ENCODE assay signal across 9 cellular contexts in genomic region chr16:85227262-85227923, GRCh38.
A peak's percentile ranks its signal among the peaks of the same experiment; 100 is the strongest.
DNase-seq lines count a peak whose midpoint lies in the region; ATAC-seq and TF ChIP-seq lines count a peak whose summit lies in the region.
"Had no signal": no experiment of that assay in that cellular context is flagged by ENCODE, and none has a peak within 500 bp of the region (broad histone marks: within the 10 kb centered on the region; RNA-seq: fewer than 3 reads in every experiment).

No MANE protein-coding gene starts in this region.

- TF ChIP-seq CTCF in NB4 (IDR thresholded peaks at IDR 0.05; ENCODE audit: low read depth, low read length), result no peak

- intact Hi-C loops in activated T-helper 2 cell treated with anti-CD3 and anti-CD28 coated beads, Interferon-gamma antibody, Interleukin-2, Interleukin-4, amounts not matched to agents 10 μg/mL and 5 μg/mL and 100 μg/mL, durations not matched to agents 14 hours and 24 hours and 36 hours (cut with micrococcal nuclease), result no loop called here

- H3K4me3 Mint-ChIP-seq in activated T-helper 2 cell treated with anti-CD3 and anti-CD28 coated beads, Interferon-gamma antibody, Interleukin-2, Interleukin-4, amounts not matched to agents 10 μg/mL and 5 μg/mL and 100 μg/mL, durations not matched to agents 14 hours and 24 hours and 36 hours (ENCODE audit: low read depth), result no peak overlapping the region

- no peak overlapping the region for H3K4me3 ChIP-seq in NB4 (ENCODE audit: low read depth, low read length)

- H3K27me3 Mint-ChIP-seq in activated T-helper 2 cell treated with anti-CD3 and anti-CD28 coated beads, Interferon-gamma antibody, Interleukin-2, Interleukin-4, amounts not matched to agents 10 μg/mL and 5 μg/mL and 100 μg/mL, durations not matched to agents 14 hours and 24 hours and 36 hours (ENCODE audit: low read depth), result no peaks in the 10 kb centered on the region

- CTCF ChIA-PET in HEK293T (lab: Yijun Ruan, JAX), result interaction anchor here (1.0 to 1.9 kb wide), 2 partner anchors 55 to 113 kb away, joined by 3 to 5 read pairs; no protein-coding TSS in a partner anchor

- H3K36me3 Mint-ChIP-seq in activated T-helper 2 cell treated with anti-CD3 and anti-CD28 coated beads, Interferon-gamma antibody, Interleukin-2, Interleukin-4, amounts not matched to agents 10 μg/mL and 5 μg/mL and 100 μg/mL, durations not matched to agents 14 hours and 24 hours and 36 hours (ENCODE audit: low read depth), result no peaks in the 10 kb centered on the region

- H3K4me1 Mint-ChIP-seq in activated T-helper 2 cell treated with anti-CD3 and anti-CD28 coated beads, Interferon-gamma antibody, Interleukin-2, Interleukin-4, amounts not matched to agents 10 μg/mL and 5 μg/mL and 100 μg/mL, durations not matched to agents 14 hours and 24 hours and 36 hours (ENCODE audit: low read depth), result no peaks in the 10 kb centered on the region

- ATAC-seq in GM18870 (IDR thresholded peaks at IDR 0.05; ENCODE audit: unreplicated experiment), result peak; percentile 76

- no peak for DNase-seq in HEK293T (ENCODE audit: extremely low spot score)
- peak; percentile 90 for DNase-seq in NB4 (ENCODE audit: low read depth)
- DNase-seq in myocyte (ENCODE audit: low read depth), result peak; percentile 61
- no peak for DNase-seq in activated T-helper 2 cell treated with anti-CD3 and anti-CD28 coated beads, Interferon-gamma antibody, Interleukin-2, Interleukin-4, amounts not matched to agents 10 μg/mL and 5 μg/mL and 100 μg/mL, durations not matched to agents 14 hours and 24 hours and 36 hours (ENCODE audit: low spot score)
- no peak for DNase-seq in cerebellar cortex (ENCODE audit: low spot score)
- DNase-seq in HCEC 1CT, result no peak
- DNase-seq in amygdala (lab: John Stamatoyannopoulos, UW), result no peak
- DNase-seq: NCI-H146 had no signal

- H3K9me3 Mint-ChIP-seq in activated T-helper 2 cell treated with anti-CD3 and anti-CD28 coated beads, Interferon-gamma antibody, Interleukin-2, Interleukin-4, amounts not matched to agents 10 μg/mL and 5 μg/mL and 100 μg/mL, durations not matched to agents 14 hours and 24 hours and 36 hours, result no peaks in the 10 kb centered on the region

- TF ChIP-seq POLR2A in NB4 (IDR thresholded peaks at IDR 0.05; ENCODE audit: extremely low read depth, insufficient read length), result no peak

- no peak overlapping the region for H3K27ac Mint-ChIP-seq in activated T-helper 2 cell treated with anti-CD3 and anti-CD28 coated beads, Interferon-gamma antibody, Interleukin-2, Interleukin-4, amounts not matched to agents 10 μg/mL and 5 μg/mL and 100 μg/mL, durations not matched to agents 14 hours and 24 hours and 36 hours

- POLR2A ChIA-PET in HEK293T (lab: Yijun Ruan, JAX), result interaction anchor here (0.8 to 1.1 kb wide), 2 partner anchors 17 to 25 kb away, joined by 3 read pairs; no protein-coding TSS in a partner anchor

TF ChIP-seq in HEK293T, 16 proteins besides CTCF, POLR2A, EP300 and RAD21:
- no peak for TF ChIP-seq LEF1 (IDR thresholded peaks at IDR 0.05; ENCODE audit: borderline replicate concordance)
- no peak for TF ChIP-seq ZNF384 (IDR thresholded peaks at IDR 0.05)
- TF ChIP-seq ELF4 (IDR thresholded peaks at IDR 0.05), result no peak
- TF ChIP-seq, protein P1, sequence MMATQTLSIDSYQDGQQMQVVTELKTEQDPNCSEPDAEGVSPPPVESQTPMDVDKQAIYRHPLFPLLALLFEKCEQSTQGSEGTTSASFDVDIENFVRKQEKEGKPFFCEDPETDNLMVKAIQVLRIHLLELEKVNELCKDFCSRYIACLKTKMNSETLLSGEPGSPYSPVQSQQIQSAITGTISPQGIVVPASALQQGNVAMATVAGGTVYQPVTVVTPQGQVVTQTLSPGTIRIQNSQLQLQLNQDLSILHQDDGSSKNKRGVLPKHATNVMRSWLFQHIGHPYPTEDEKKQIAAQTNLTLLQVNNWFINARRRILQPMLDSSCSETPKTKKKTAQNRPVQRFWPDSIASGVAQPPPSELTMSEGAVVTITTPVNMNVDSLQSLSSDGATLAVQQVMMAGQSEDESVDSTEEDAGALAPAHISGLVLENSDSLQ (IDR thresholded peaks at IDR 0.05), result peak; percentile 10; the same call in 1 of the 2 replicates

Comparison
In these comparisons a context has a peak if more than half of its experiments do, and no peak if none do; other contexts are left out.
1. DNase-seq: peak in NB4 (single experiment) and myocyte (single experiment); none in HEK293T (single experiment), activated T-helper 2 cell treated with anti-CD3 and anti-CD28 coated beads, Interferon-gamma antibody, Interleukin-2, Interleukin-4, amounts not matched to agents 10 μg/mL and 5 μg/mL and 100 μg/mL, durations not matched to agents 14 hours and 24 hours and 36 hours (single experiment), cerebellar cortex (single experiment), HCEC 1CT (single experiment) and amygdala (0 of 56).